Comparison of ENCODE assay signal across 1 cellular context in the genomic region with DNA sequence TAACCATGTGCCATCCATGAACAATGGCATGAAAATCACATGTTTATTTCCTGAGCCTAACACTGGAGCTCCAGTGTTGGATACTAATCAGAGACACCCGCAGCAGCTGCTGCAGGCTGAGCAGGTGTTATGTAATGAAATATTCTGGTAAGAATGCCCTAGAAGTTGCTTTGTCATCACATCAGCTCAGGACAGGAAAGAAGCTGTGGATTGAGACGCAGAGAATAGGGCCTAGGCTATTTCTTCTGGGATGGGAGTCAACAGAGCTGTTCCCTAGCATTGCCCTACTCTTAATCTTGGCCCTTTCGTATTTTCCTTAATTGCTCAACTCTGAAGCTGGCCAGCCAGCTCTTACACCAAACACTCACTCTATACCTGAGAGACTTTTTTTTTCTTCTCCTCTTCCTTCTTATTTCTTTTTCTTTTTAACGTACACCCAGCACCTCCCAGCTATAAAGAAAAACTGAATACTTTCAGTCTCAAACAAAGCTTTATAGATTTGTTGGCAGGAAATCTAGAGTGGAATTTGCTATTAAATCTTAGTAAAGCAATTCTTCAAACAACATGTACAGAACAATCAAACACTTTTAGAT.
TF ChIP-seq lines count a peak whose summit lies in the region.

No MANE protein-coding gene starts in this region.

TF ChIP-seq in GM23338, 12 proteins besides CTCF, POLR2A, EP300 and RAD21 (continued from another document):
- TF ChIP-seq, protein P1, sequence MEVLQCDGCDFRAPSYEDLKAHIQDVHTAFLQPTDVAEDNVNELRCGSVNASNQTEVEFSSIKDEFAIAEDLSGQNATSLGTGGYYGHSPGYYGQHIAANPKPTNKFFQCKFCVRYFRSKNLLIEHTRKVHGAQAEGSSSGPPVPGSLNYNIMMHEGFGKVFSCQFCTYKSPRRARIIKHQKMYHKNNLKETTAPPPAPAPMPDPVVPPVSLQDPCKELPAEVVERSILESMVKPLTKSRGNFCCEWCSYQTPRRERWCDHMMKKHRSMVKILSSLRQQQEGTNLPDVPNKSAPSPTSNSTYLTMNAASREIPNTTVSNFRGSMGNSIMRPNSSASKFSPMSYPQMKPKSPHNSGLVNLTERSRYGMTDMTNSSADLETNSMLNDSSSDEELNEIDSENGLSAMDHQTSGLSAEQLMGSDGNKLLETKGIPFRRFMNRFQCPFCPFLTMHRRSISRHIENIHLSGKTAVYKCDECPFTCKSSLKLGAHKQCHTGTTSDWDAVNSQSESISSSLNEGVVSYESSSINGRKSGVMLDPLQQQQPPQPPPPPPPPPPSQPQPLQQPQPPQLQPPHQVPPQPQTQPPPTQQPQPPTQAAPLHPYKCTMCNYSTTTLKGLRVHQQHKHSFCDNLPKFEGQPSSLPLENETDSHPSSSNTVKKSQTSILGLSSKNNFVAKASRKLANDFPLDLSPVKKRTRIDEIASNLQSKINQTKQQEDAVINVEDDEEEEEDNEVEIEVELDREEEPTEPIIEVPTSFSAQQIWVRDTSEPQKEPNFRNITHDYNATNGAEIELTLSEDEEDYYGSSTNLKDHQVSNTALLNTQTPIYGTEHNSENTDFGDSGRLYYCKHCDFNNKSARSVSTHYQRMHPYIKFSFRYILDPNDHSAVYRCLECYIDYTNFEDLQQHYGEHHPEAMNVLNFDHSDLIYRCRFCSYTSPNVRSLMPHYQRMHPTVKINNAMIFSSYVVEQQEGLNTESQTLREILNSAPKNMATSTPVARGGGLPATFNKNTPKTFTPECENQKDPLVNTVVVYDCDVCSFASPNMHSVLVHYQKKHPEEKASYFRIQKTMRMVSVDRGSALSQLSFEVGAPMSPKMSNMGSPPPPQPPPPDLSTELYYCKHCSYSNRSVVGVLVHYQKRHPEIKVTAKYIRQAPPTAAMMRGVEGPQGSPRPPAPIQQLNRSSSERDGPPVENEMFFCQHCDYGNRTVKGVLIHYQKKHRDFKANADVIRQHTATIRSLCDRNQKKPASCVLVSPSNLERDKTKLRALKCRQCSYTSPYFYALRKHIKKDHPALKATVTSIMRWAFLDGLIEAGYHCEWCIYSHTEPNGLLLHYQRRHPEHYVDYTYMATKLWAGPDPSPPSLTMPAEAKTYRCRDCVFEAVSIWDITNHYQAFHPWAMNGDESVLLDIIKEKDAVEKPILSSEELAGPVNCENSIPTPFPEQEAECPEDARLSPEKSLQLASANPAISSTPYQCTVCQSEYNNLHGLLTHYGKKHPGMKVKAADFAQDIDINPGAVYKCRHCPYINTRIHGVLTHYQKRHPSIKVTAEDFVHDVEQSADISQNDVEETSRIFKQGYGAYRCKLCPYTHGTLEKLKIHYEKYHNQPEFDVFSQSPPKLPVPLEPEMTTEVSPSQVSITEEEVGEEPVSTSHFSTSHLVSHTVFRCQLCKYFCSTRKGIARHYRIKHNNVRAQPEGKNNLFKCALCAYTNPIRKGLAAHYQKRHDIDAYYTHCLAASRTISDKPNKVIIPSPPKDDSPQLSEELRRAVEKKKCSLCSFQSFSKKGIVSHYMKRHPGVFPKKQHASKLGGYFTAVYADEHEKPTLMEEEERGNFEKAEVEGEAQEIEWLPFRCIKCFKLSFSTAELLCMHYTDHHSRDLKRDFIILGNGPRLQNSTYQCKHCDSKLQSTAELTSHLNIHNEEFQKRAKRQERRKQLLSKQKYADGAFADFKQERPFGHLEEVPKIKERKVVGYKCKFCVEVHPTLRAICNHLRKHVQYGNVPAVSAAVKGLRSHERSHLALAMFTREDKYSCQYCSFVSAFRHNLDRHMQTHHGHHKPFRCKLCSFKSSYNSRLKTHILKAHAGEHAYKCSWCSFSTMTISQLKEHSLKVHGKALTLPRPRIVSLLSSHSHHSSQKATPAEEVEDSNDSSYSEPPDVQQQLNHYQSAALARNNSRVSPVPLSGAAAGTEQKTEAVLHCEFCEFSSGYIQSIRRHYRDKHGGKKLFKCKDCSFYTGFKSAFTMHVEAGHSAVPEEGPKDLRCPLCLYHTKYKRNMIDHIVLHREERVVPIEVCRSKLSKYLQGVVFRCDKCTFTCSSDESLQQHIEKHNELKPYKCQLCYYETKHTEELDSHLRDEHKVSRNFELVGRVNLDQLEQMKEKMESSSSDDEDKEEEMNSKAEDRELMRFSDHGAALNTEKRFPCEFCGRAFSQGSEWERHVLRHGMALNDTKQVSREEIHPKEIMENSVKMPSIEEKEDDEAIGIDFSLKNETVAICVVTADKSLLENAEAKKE (CRISPR knock-in tag; IDR thresholded peaks at IDR 0.05): no peak
- TF ChIP-seq POLR2AphosphoS5 (IDR thresholded peaks at IDR 0.05; ENCODE audit: low read depth) (no peak), STAT1 (IDR thresholded peaks at IDR 0.05; ENCODE audit: unreplicated experiment) (no peak), ZNF114 (CRISPR knock-in tag; IDR thresholded peaks at IDR 0.05) (no peak), JUNB (IDR thresholded peaks at IDR 0.05; ENCODE audit: unreplicated experiment) (no peak), NANOG (IDR thresholded peaks at IDR 0.05; ENCODE audit: borderline replicate concordance) (no peak), ZNF331 (CRISPR knock-in tag; IDR thresholded peaks at IDR 0.05; ENCODE audit: low read depth) (no peak), CREB1 (CRISPR knock-in tag; IDR thresholded peaks at IDR 0.05; ENCODE audit: low read depth) (no peak), EZH2 (IDR thresholded peaks at IDR 0.05; ENCODE audit: low read depth, unreplicated experiment) (no peak)
- TF ChIP-seq, protein P2, sequence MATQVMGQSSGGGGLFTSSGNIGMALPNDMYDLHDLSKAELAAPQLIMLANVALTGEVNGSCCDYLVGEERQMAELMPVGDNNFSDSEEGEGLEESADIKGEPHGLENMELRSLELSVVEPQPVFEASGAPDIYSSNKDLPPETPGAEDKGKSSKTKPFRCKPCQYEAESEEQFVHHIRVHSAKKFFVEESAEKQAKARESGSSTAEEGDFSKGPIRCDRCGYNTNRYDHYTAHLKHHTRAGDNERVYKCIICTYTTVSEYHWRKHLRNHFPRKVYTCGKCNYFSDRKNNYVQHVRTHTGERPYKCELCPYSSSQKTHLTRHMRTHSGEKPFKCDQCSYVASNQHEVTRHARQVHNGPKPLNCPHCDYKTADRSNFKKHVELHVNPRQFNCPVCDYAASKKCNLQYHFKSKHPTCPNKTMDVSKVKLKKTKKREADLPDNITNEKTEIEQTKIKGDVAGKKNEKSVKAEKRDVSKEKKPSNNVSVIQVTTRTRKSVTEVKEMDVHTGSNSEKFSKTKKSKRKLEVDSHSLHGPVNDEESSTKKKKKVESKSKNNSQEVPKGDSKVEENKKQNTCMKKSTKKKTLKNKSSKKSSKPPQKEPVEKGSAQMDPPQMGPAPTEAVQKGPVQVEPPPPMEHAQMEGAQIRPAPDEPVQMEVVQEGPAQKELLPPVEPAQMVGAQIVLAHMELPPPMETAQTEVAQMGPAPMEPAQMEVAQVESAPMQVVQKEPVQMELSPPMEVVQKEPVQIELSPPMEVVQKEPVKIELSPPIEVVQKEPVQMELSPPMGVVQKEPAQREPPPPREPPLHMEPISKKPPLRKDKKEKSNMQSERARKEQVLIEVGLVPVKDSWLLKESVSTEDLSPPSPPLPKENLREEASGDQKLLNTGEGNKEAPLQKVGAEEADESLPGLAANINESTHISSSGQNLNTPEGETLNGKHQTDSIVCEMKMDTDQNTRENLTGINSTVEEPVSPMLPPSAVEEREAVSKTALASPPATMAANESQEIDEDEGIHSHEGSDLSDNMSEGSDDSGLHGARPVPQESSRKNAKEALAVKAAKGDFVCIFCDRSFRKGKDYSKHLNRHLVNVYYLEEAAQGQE (IDR thresholded peaks at IDR 0.05; ENCODE audit: unreplicated experiment): no peak
